Comparison of ENCODE assay signal across 23 cellular contexts in the genomic region with DNA sequence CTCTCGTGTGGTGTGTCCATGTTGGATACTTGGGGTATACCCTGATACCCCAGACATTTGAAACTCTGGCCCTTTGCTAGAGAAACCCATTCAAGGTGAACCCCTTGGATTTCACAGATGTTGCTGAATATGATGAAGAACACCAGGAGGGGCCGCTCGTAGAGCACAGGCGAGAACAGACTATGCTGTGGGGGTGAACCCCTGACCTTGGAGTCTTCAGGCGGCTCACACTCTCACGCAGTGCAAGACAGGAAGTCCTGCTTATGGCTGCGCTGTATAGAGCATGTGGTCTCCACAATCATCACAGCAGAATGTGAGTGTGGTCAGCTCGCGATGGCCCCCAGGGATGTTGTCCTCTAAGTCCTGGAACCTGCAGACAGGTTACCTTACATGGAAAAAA.
A peak's percentile ranks its signal among the peaks of the same experiment; 100 is the strongest.
DNase-seq lines count a peak whose midpoint lies in the region; ATAC-seq, FAIRE-seq and TF ChIP-seq lines count a peak whose summit lies in the region.
"Had no signal": no experiment of that assay in that cellular context is flagged by ENCODE, and none has a peak within 500 bp of the region (broad histone marks: within the 10 kb centered on the region; RNA-seq: fewer than 3 reads in every experiment).

No MANE protein-coding gene starts in this region.

- H3K9me2 ChIP-seq in MM.1S (replicated peaks; ENCODE audit: insufficient read depth, low read length): no peaks in the 10 kb centered on the region

- H3F3A ChIP-seq in MM.1S (ENCODE audit: insufficient read depth, low read length): no peaks in the 10 kb centered on the region

- DNase-seq in right lobe of liver: no peak
- no peak for DNase-seq in HepG2 (ENCODE audit: low spot score)
- DNase-seq in RPMI8226: peak; percentile 17
- DNase-seq in effector memory CD8-positive, alpha-beta T cell: peak; percentile 42 to 51 (median 45)
- peak; percentile 5 for DNase-seq in stimulated activated CD8-positive, alpha-beta memory T cell treated with anti-CD3 and anti-CD28 coated beads, Interleukin-4, amount 100 ng/mL, for 24 hours (ENCODE audit: low read depth)
- DNase-seq in NCI-H2107 treated with DMSO at 0.1 percent for 48 hours (lab: John Stamatoyannopoulos, UW; ENCODE audit: unreplicated experiment): no peak
- no peak for DNase-seq in RCC 7860 (ENCODE audit: low spot score)
- DNase-seq in MM.1S: no peak
- DNase-seq: Calu3; CD4-positive, alpha-beta T cell; EL; KG1; NCI-H1048; NCI-H1436 treated with DMSO at 0.1 percent for 48 hours; NCI-H2029; NCI-H2227 treated with DMSO at 0.1 percent for 48 hours; NCI-H510A treated with DMSO at 0.1 percent for 48 hours; NCI-H774; PC-9; SJCRH30 had no signal

- no peaks in the 10 kb centered on the region for H3K36me3 Mint-ChIP-seq in effector memory CD8-positive, alpha-beta T cell (ENCODE audit: insufficient read depth)

- H3K9ac ChIP-seq in HepG2 (ENCODE audit: insufficient read depth, low read depth, low read length) (no peak overlapping the region), MM.1S (ENCODE audit: low read length) (no peak overlapping the region)

- peaks cover 7 to 8% of the 10 kb centered on the region in 2 donors for H3K4me1 Mint-ChIP-seq in effector memory CD8-positive, alpha-beta T cell (ENCODE audit: low read depth in 2 of 2)

- H4K20me1 ChIP-seq in HepG2 (ENCODE audit: insufficient read depth, low read length): no peaks in the 10 kb centered on the region
- no peaks in the 10 kb centered on the region for H4K20me1 ChIP-seq in MM.1S (ENCODE audit: insufficient read depth, low read length)

- in situ Hi-C loops in HepG2 (cut with HindIII; ENCODE audit: extremely low pct_ligation_motif_present, low pct_unique_long_range_greater_than_20kb): no loop called here

- H3K4me3 ChIP-seq in right lobe of liver: no peak overlapping the region
- H3K4me3 ChIP-seq in HepG2 (replicated peaks in 1 of 3; ENCODE audit: insufficient read depth in 1 of 3, low read depth in 2 of 3, low read length in 3 of 3): no peak overlapping the region
- no peak overlapping the region for H3K4me3 ChIP-seq in MM.1S (ENCODE audit: low read length)
- H3K4me3 ChIP-seq: A549, PC-9, SJCRH30 had no signal

- FAIRE-seq in HepG2 (lab: Jason Lieb, UNC) (no peak), RCC 7860 (lab: Jason Lieb, UNC) (no peak)
- FAIRE-seq: A549, GM12891, GM18507 had no signal

- TF ChIP-seq CTCF in right lobe of liver (IDR thresholded peaks at IDR 0.05) (no peak), HepG2 (CRISPR knock-in tag; IDR thresholded peaks at IDR 0.05) (no peak), MM.1S (IDR thresholded peaks at IDR 0.05; ENCODE audit: low read length) (no peak)

- no peaks in the 10 kb centered on the region for H3K4me1 ChIP-seq in right lobe of liver
- H3K4me1 ChIP-seq in HepG2 (ENCODE audit: insufficient read depth, low read length): no peaks in the 10 kb centered on the region
- no peaks in the 10 kb centered on the region for H3K4me1 ChIP-seq in MM.1S (ENCODE audit: low read length)
- H3K4me1 ChIP-seq: A549, SJCRH30 had no signal

- H3K79me2 ChIP-seq in HepG2 (ENCODE audit: insufficient read depth, low read length) (no peaks in the 10 kb centered on the region), MM.1S (ENCODE audit: low read length) (no peaks in the 10 kb centered on the region)

- H3K27ac Mint-ChIP-seq in effector memory CD8-positive, alpha-beta T cell: peak overlapping the region; percentile 49 to 96
- H3K27ac Mint-ChIP-seq: CD4-positive, alpha-beta T cell had no signal

- peak overlapping the region; percentile 25 to 50 for H3K4me3 Mint-ChIP-seq in effector memory CD8-positive, alpha-beta T cell
- H3K4me3 Mint-ChIP-seq: CD4-positive, alpha-beta T cell had no signal

- H3K9me3 Mint-ChIP-seq in effector memory CD8-positive, alpha-beta T cell: no peaks in the 10 kb centered on the region
- H3K9me3 Mint-ChIP-seq: CD4-positive, alpha-beta T cell had no signal

- TF ChIP-seq POLR2A in right lobe of liver (IDR thresholded peaks at IDR 0.05): no peak
- TF ChIP-seq POLR2A in HepG2 (IDR thresholded peaks at IDR 0.05; ENCODE audit: insufficient read depth in 1 of 2, low read depth in 2 of 2, low read length in 2 of 2): no peak

- no peaks in the 10 kb centered on the region for H3K27me3 Mint-ChIP-seq in effector memory CD8-positive, alpha-beta T cell

- CTCF ChIA-PET in HepG2 (lab: Yijun Ruan, JAX; ENCODE audit: low intra/inter-chr PET ratio, low total read pairs): no interaction called here

- POLR2A ChIA-PET in HepG2 (lab: Yijun Ruan, JAX): no interaction called here

- ATAC-seq in right lobe of liver (peak in 3 of 4 donors; percentile 28 to 38 (median 30)), HepG2 (no peak)
- peak; percentile 100 for ATAC-seq in effector memory CD8-positive, alpha-beta T cell (replicated peaks)

- H3K9me3 ChIP-seq in right lobe of liver (no peaks in the 10 kb centered on the region), HepG2 (ENCODE audit: low read length) (no peaks in the 10 kb centered on the region), MM.1S (replicated peaks; ENCODE audit: insufficient read depth, low read length) (no peaks in the 10 kb centered on the region)
- H3K9me3 ChIP-seq: A549, SJCRH30 had no signal

- intact Hi-C loops in right lobe of liver (cut with DNase I): no loop called here
- intact Hi-C loops in HepG2 (cut with micrococcal nuclease; ENCODE audit: unreplicated experiment): no loop called here

- no peak overlapping the region for H2AFZ ChIP-seq in HepG2 (ENCODE audit: low read length)
- H2AFZ ChIP-seq in MM.1S (ENCODE audit: low read length): no peak overlapping the region
- H2AFZ ChIP-seq: PC-9 had no signal

- H3K27me3 ChIP-seq in right lobe of liver (no peaks in the 10 kb centered on the region), HepG2 (ENCODE audit: control insufficient read depth in 1 of 2, insufficient read depth in 2 of 2, low read length in 2 of 2) (peaks cover 6 to 38% of the 10 kb centered on the region in 2 experiments; a peak in 4 of 5 replicates), MM.1S (replicated peaks; ENCODE audit: insufficient read depth, low read length) (no peaks in the 10 kb centered on the region)
- H3K27me3 ChIP-seq: SJCRH30 had no signal

- H3K4me2 ChIP-seq in HepG2 (ENCODE audit: low read depth, low read length) (no peak overlapping the region), MM.1S (ENCODE audit: low read depth, low read length) (no peak overlapping the region)
- H3K4me2 ChIP-seq: A549, PC-9 had no signal

- no TSS peak for BruUV-seq in HepG2 (replicated peaks; lab: Mats Ljungman, UMichigan)

- 49% methylated on average over 7 of the region's 9 CpGs for WGBS in right lobe of liver (ENCODE audit: insufficient coverage, low coverage, low lambda C conversion rate, missing lambda C conversion rate)
- WGBS in HepG2 (ENCODE audit: low lambda C conversion rate): 54% methylated on average over 7 of the region's 9 CpGs

- TF ChIP-seq RAD21 in HepG2 (CRISPR knock-in tag; IDR thresholded peaks at IDR 0.05): no peak

- TF ChIP-seq EP300 in HepG2 (IDR thresholded peaks at IDR 0.05; ENCODE audit: low read depth in 2 of 2, low read length in 2 of 2) (no peak), HepG2 (CRISPR knock-in tag; IDR thresholded peaks at IDR 0.05; ENCODE audit: borderline replicate concordance) (no peak)

- H3K36me3 ChIP-seq in right lobe of liver (no peaks in the 10 kb centered on the region), HepG2 (replicated peaks in 1 of 2; ENCODE audit: control insufficient read depth in 1 of 2, insufficient read depth in 2 of 2, low read length in 2 of 2) (no peaks in the 10 kb centered on the region), MM.1S (replicated peaks; ENCODE audit: insufficient read depth, low read length) (no peaks in the 10 kb centered on the region)
- H3K36me3 ChIP-seq: SJCRH30 had no signal

- no peak overlapping the region for H3K27ac ChIP-seq in right lobe of liver
- no peak overlapping the region for H3K27ac ChIP-seq in HepG2 (ENCODE audit: extremely low read length, insufficient read depth, low read length)
- no peak overlapping the region for H3K27ac ChIP-seq in MM.1S (ENCODE audit: low read length)
- H3K27ac ChIP-seq: A549, PC-9, SJCRH30 had no signal

TF ChIP-seq in HepG2, 621 proteins besides CTCF, POLR2A, EP300 and RAD21:
- TF ChIP-seq SSRP1 (CRISPR knock-in tag; IDR thresholded peaks at IDR 0.05): no peak
- TF ChIP-seq, protein P1, sequence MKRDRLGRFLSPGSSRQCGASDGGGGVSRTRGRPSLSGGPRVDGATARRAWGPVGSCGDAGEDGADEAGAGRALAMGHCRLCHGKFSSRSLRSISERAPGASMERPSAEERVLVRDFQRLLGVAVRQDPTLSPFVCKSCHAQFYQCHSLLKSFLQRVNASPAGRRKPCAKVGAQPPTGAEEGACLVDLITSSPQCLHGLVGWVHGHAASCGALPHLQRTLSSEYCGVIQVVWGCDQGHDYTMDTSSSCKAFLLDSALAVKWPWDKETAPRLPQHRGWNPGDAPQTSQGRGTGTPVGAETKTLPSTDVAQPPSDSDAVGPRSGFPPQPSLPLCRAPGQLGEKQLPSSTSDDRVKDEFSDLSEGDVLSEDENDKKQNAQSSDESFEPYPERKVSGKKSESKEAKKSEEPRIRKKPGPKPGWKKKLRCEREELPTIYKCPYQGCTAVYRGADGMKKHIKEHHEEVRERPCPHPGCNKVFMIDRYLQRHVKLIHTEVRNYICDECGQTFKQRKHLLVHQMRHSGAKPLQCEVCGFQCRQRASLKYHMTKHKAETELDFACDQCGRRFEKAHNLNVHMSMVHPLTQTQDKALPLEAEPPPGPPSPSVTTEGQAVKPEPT (CRISPR knock-in tag; IDR thresholded peaks at IDR 0.05; ENCODE audit: low read depth): no peak
- TF ChIP-seq ZNF367 (CRISPR knock-in tag; IDR thresholded peaks at IDR 0.05; ENCODE audit: borderline replicate concordance): no peak
- TF ChIP-seq ZFAT (CRISPR knock-in tag; conservative IDR thresholded peaks at IDR 0.05): no peak
- no peak for TF ChIP-seq ZNF335 (CRISPR knock-in tag; IDR thresholded peaks at IDR 0.05)
- TF ChIP-seq SIN3B (IDR thresholded peaks at IDR 0.05; ENCODE audit: low read length): no peak
- no peak for TF ChIP-seq ZNF101 (CRISPR knock-in tag; IDR thresholded peaks at IDR 0.05; ENCODE audit: borderline replicate concordance, low read depth)
- no peak for TF ChIP-seq RBM22 (optimal IDR thresholded peaks at IDR 0.05; ENCODE audit: low read length)
- TF ChIP-seq, protein P2, sequence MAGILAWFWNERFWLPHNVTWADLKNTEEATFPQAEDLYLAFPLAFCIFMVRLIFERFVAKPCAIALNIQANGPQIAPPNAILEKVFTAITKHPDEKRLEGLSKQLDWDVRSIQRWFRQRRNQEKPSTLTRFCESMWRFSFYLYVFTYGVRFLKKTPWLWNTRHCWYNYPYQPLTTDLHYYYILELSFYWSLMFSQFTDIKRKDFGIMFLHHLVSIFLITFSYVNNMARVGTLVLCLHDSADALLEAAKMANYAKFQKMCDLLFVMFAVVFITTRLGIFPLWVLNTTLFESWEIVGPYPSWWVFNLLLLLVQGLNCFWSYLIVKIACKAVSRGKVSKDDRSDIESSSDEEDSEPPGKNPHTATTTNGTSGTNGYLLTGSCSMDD (CRISPR knock-in tag; IDR thresholded peaks at IDR 0.05): no peak
- TF ChIP-seq MIER3 (CRISPR knock-in tag; IDR thresholded peaks at IDR 0.05; ENCODE audit: borderline replicate concordance): no peak

Comparison
In these comparisons a context has a peak if more than half of its experiments do, and no peak if none do; other contexts are left out.
1. DNase-seq: peak in RPMI8226 (single experiment), effector memory CD8-positive, alpha-beta T cell (3 of 3) and stimulated activated CD8-positive, alpha-beta memory T cell treated with anti-CD3 and anti-CD28 coated beads, Interleukin-4, amount 100 ng/mL, for 24 hours (single experiment); none in right lobe of liver (0 of 3), HepG2 (single experiment), NCI-H2107 treated with DMSO at 0.1 percent for 48 hours (single experiment), RCC 7860 (single experiment) and MM.1S (single experiment).